In genomic region chr9:114174876-114175771, GRCh38 we compare ENCODE assay signal across 1 cellular context.
A peak's percentile ranks its signal among the peaks of the same experiment; 100 is the strongest.
TF ChIP-seq lines count a peak whose summit lies in the region.

No MANE protein-coding gene starts in this region.

TF ChIP-seq in HepG2, 621 proteins besides CTCF, POLR2A, EP300 and RAD21 (continued from another document and continues in another):
- 0 out of 2 replicates have a peak, but pooled peaks have one; percentile 86 for TF ChIP-seq FUBP1 (CRISPR knock-in tag; IDR thresholded peaks at IDR 0.05; ENCODE audit: borderline replicate concordance)
- no peak for TF ChIP-seq ZNF33A (CRISPR knock-in tag; IDR thresholded peaks at IDR 0.05; ENCODE audit: borderline replicate concordance)
- TF ChIP-seq DMAP1 (CRISPR knock-in tag; IDR thresholded peaks at IDR 0.05), result peak; percentile 48; the same call in 1 of the 2 replicates
- 0 out of 2 replicates have a peak, but pooled peaks have one; percentile 30 for TF ChIP-seq ZNF749 (CRISPR knock-in tag; IDR thresholded peaks at IDR 0.05; ENCODE audit: borderline replicate concordance)
- peak; percentile 61 for TF ChIP-seq ZSCAN31 (CRISPR knock-in tag; IDR thresholded peaks at IDR 0.05; ENCODE audit: low read depth)
- TF ChIP-seq ZNF597 (CRISPR knock-in tag; IDR thresholded peaks at IDR 0.05), result no peak
- 0 out of 2 replicates have a peak, but pooled peaks have one; percentile 19 for TF ChIP-seq ZNF143 (CRISPR knock-in tag; IDR thresholded peaks at IDR 0.05)
- TF ChIP-seq ZNF83 (CRISPR knock-in tag; IDR thresholded peaks at IDR 0.05; ENCODE audit: borderline replicate concordance), result no peak
- TF ChIP-seq ZNF275 (CRISPR knock-in tag; IDR thresholded peaks at IDR 0.05; ENCODE audit: borderline replicate concordance), result peak; percentile 62; the same call in 1 of the 2 replicates
- no peak for TF ChIP-seq ZNF382 (CRISPR knock-in tag; IDR thresholded peaks at IDR 0.05; ENCODE audit: borderline replicate concordance)
- TF ChIP-seq BCL3 (CRISPR knock-in tag; IDR thresholded peaks at IDR 0.05), result no peak; the same call in 1 of the 2 replicates
- TF ChIP-seq ZNF546 (CRISPR knock-in tag; conservative IDR thresholded peaks at IDR 0.05), result no peak
- no peak; the same call in 1 of the 2 replicates for TF ChIP-seq BRF2 (CRISPR knock-in tag; IDR thresholded peaks at IDR 0.05)
- no peak; the same call in 1 of the 2 replicates for TF ChIP-seq MYPOP (CRISPR knock-in tag; IDR thresholded peaks at IDR 0.05)
- peak; percentile 61; the same call in 1 of the 2 replicates for TF ChIP-seq TFAP4 (IDR thresholded peaks at IDR 0.05; ENCODE audit: borderline replicate concordance, low read depth)
- TF ChIP-seq NFE2 (CRISPR knock-in tag; IDR thresholded peaks at IDR 0.05), result no peak
- TF ChIP-seq MAZ (IDR thresholded peaks at IDR 0.05; ENCODE audit: borderline replicate concordance, low read depth, low read length), result peak; percentile 40; the same call in 1 of the 2 replicates
- peak; percentile 57; the same call in 1 of the 2 replicates for TF ChIP-seq MAZ (CRISPR knock-in tag; IDR thresholded peaks at IDR 0.05; ENCODE audit: low read depth)
- no peak for TF ChIP-seq ZNF318 (CRISPR knock-in tag; IDR thresholded peaks at IDR 0.05)
- TF ChIP-seq PLRG1 (conservative IDR thresholded peaks at IDR 0.05), result no peak
- no peak for TF ChIP-seq DDIT3 (CRISPR knock-in tag; IDR thresholded peaks at IDR 0.05)
- TF ChIP-seq TEF (CRISPR knock-in tag; IDR thresholded peaks at IDR 0.05), result no peak
- no peak; the same call in none of the 2 replicates for TF ChIP-seq AKAP8 (CRISPR knock-in tag; IDR thresholded peaks at IDR 0.05)
- no peak; the same call in 1 of the 2 replicates for TF ChIP-seq ZNF253 (CRISPR knock-in tag; IDR thresholded peaks at IDR 0.05; ENCODE audit: borderline replicate concordance)
- 0 out of 2 replicates have a peak, but pooled peaks have one; percentile 70 for TF ChIP-seq DZIP1 (CRISPR knock-in tag; IDR thresholded peaks at IDR 0.05)
- no peak for TF ChIP-seq ZNF510 (CRISPR knock-in tag; IDR thresholded peaks at IDR 0.05; ENCODE audit: low read depth)
- TF ChIP-seq RORA (CRISPR knock-in tag; IDR thresholded peaks at IDR 0.05), result no peak
- TF ChIP-seq ZNF780A (CRISPR knock-in tag; IDR thresholded peaks at IDR 0.05), result no peak
- no peak for TF ChIP-seq RARG (CRISPR knock-in tag; IDR thresholded peaks at IDR 0.05; ENCODE audit: low read depth)
- TF ChIP-seq ZNF839 (CRISPR knock-in tag; IDR thresholded peaks at IDR 0.05; ENCODE audit: borderline replicate concordance), result peak; percentile 20; the same call in 1 of the 2 replicates
- peak; percentile 78 for TF ChIP-seq PTBP1 (IDR thresholded peaks at IDR 0.05; ENCODE audit: low read depth, low read length, poor library complexity, severe bottlenecking)
- no peak for TF ChIP-seq ZNF660 (CRISPR knock-in tag; IDR thresholded peaks at IDR 0.05; ENCODE audit: borderline replicate concordance, low read depth)
- peak; percentile 53; the same call in 1 of the 2 replicates for TF ChIP-seq ZNF33B (CRISPR knock-in tag; IDR thresholded peaks at IDR 0.05)
- no peak; the same call in 1 of the 2 replicates for TF ChIP-seq NFKB2 (CRISPR knock-in tag; IDR thresholded peaks at IDR 0.05; ENCODE audit: borderline replicate concordance)
- no peak for TF ChIP-seq CENPX (CRISPR knock-in tag; IDR thresholded peaks at IDR 0.05)
- TF ChIP-seq ZNF776 (CRISPR knock-in tag; IDR thresholded peaks at IDR 0.05), result 0 out of 2 replicates have a peak, but pooled peaks have one; percentile 49
- TF ChIP-seq REL (CRISPR knock-in tag; conservative IDR thresholded peaks at IDR 0.05), result no peak
- TF ChIP-seq SETDB1 (CRISPR knock-in tag; IDR thresholded peaks at IDR 0.05; ENCODE audit: borderline replicate concordance), result no peak
